Comparison of ENCODE assay signal across 1 cellular context in genomic region chr10:113524539-113525490, GRCh38.
TF ChIP-seq lines count a peak whose summit lies in the region.

No MANE protein-coding gene starts in this region.

TF ChIP-seq in SK-N-SH treated with all-trans-retinoic acid at 6 μM for 48 hours, 23 proteins besides CTCF, POLR2A, EP300 and RAD21 (continued from another document):
- TF ChIP-seq ESRRG (CRISPR knock-in tag; IDR thresholded peaks at IDR 0.05) = no peak
